Comparison of ENCODE assay signal across 16 cellular contexts in genomic region chr1:246572795-246573194, GRCh38. TPM values are rescaled to one million over a fixed set of nuclear protein-coding genes. Genes with fewer than 3 reads are reported as not detected.
DNase-seq lines count a peak whose midpoint lies in the region; ATAC-seq and TF ChIP-seq lines count a peak whose summit lies in the region.
"Had no signal": no experiment of that assay in that cellular context is flagged by ENCODE, and none has a peak within 500 bp of the region (broad histone marks: within the 10 kb centered on the region; RNA-seq: fewer than 3 reads in every experiment).

No MANE protein-coding gene starts in this region.

- no peaks in the 10 kb centered on the region for H3K9me3 ChIP-seq in CD4-positive, CD25-positive, alpha-beta regulatory T cell (ENCODE audit: control insufficient read depth in 2 of 2, low read length in 2 of 2)
- H3K9me3 ChIP-seq in endodermal cell (ENCODE audit: control insufficient read depth, low read length): no peaks in the 10 kb centered on the region
- H3K9me3 ChIP-seq: Caco-2 had no signal

- H3K27ac ChIP-seq in CD4-positive, CD25-positive, alpha-beta regulatory T cell (ENCODE audit: insufficient read depth, low read length, poor library complexity, severe bottlenecking): peak overlapping the region; percentile 94
- H3K27ac ChIP-seq in endodermal cell (ENCODE audit: low read depth, low read length): no peak overlapping the region

- H3K27me3 ChIP-seq in CD4-positive, CD25-positive, alpha-beta regulatory T cell (ENCODE audit: control insufficient read depth, insufficient read depth, low read length): no peaks in the 10 kb centered on the region
- no peaks in the 10 kb centered on the region for H3K27me3 ChIP-seq in endodermal cell (ENCODE audit: control insufficient read depth, insufficient read depth, low read length, poor library complexity, severe bottlenecking)

- DNase-seq in AML-193 (lab: John Stamatoyannopoulos, UW) (peak; percentile 16 to 38), T-cell (no peak), memory B cell (ENCODE audit: low spot score in 2 of 2) (no peak), endodermal cell (no peak), 8988T (no peak), LoVo (ENCODE audit: low spot score) (no peak)
- peak in 1 of 3 donors; percentile 42 for DNase-seq in CD4-positive, CD25-positive, alpha-beta regulatory T cell
- DNase-seq: Caco-2, cerebellar nuclear complex, H7, NCI-H1048, NCI-H524 treated with DMSO at 0.1 percent for 48 hours, retina, SHP77 treated with DMSO at 0.1 percent for 48 hours had no signal

- POLR2A ChIA-PET in T-cell (lab: Charles Lee): no interaction called here

- H3K4me3 ChIP-seq in CD4-positive, CD25-positive, alpha-beta regulatory T cell (ENCODE audit: low read depth, low read length): peak overlapping the region; percentile 97
- no peak overlapping the region for H3K4me3 ChIP-seq in endodermal cell (ENCODE audit: low read length)

- CTCF ChIA-PET in T-cell (lab: Charles Lee): no interaction called here

- H3K36me3 Mint-ChIP-seq in CD4-positive, CD25-positive, alpha-beta regulatory T cell: peaks cover 25% of the 10 kb centered on the region
- H3K36me3 Mint-ChIP-seq in T-cell (peaks cover 10% of the 10 kb centered on the region), memory B cell (peaks cover 8% of the 10 kb centered on the region), endodermal cell (ENCODE audit: low read depth) (peaks cover 4% of the 10 kb centered on the region)

- no peaks in the 10 kb centered on the region for H3K27me3 Mint-ChIP-seq in CD4-positive, CD25-positive, alpha-beta regulatory T cell
- no peaks in the 10 kb centered on the region for H3K27me3 Mint-ChIP-seq in T-cell
- H3K27me3 Mint-ChIP-seq in memory B cell: no peaks in the 10 kb centered on the region
- H3K27me3 Mint-ChIP-seq in endodermal cell (ENCODE audit: insufficient read depth): no peaks in the 10 kb centered on the region

- TF ChIP-seq CTCF in endodermal cell (conservative IDR thresholded peaks at IDR 0.05): no peak

- H3K36me3 ChIP-seq in CD4-positive, CD25-positive, alpha-beta regulatory T cell (ENCODE audit: control insufficient read depth, insufficient read depth, low read length): peaks cover 5% of the 10 kb centered on the region
- no peaks in the 10 kb centered on the region for H3K36me3 ChIP-seq in endodermal cell (ENCODE audit: control insufficient read depth, insufficient read depth, low read length)

- peaks cover 0 to 2% (median 0%) of the 10 kb centered on the region in 7 donors for H3K9me3 Mint-ChIP-seq in CD4-positive, CD25-positive, alpha-beta regulatory T cell
- H3K9me3 Mint-ChIP-seq in T-cell (no peaks in the 10 kb centered on the region), memory B cell (no peaks in the 10 kb centered on the region), endodermal cell (no peaks in the 10 kb centered on the region)

- H3K9ac ChIP-seq in endodermal cell (ENCODE audit: extremely low read depth, low read length, poor library complexity, severe bottlenecking): no peak overlapping the region

- ATAC-seq in CD4-positive, CD25-positive, alpha-beta regulatory T cell (ENCODE audit: low read depth in 2 of 2): no peak
- ATAC-seq in T-cell (replicated peaks in 1 of 4) (no peak), memory B cell (ENCODE audit: low read depth) (no peak), SK-N-SH treated with all-trans-retinoic acid at 6 μM for 48 hours (no peak)
- ATAC-seq: activated CD4-positive, CD25-positive, alpha-beta regulatory T cell treated with anti-CD3 and anti-CD28 coated beads, Interleukin-2, amount 50 U/mL, for 24 hours had no signal

- 94 to 100% methylated on average over 1 to 3 of the region's 3 CpGs for WGBS in endodermal cell (ENCODE audit: insufficient coverage in 1 of 2, insufficient read length in 1 of 2), 2 experiments

- H3K27ac Mint-ChIP-seq in CD4-positive, CD25-positive, alpha-beta regulatory T cell: peak overlapping the region; percentile 57 to 84 (median 75)
- peak overlapping the region; percentile 71 to 79 for H3K27ac Mint-ChIP-seq in T-cell
- H3K27ac Mint-ChIP-seq in memory B cell: peak overlapping the region; percentile 38
- H3K27ac Mint-ChIP-seq in endodermal cell: no peak overlapping the region

- peaks cover 84% of the 10 kb centered on the region for H3K4me1 ChIP-seq in CD4-positive, CD25-positive, alpha-beta regulatory T cell (ENCODE audit: control insufficient read depth, insufficient read depth, low read length, poor library complexity, severe bottlenecking)
- H3K4me1 ChIP-seq in endodermal cell (ENCODE audit: control insufficient read depth, insufficient read depth, low read length): no peaks in the 10 kb centered on the region

- H3K4me3 Mint-ChIP-seq in CD4-positive, CD25-positive, alpha-beta regulatory T cell: peak overlapping the region; percentile 73 to 80 (median 76)
- H3K4me3 Mint-ChIP-seq in T-cell (peak overlapping the region; percentile 28 to 71 (median 59)), memory B cell (no peak overlapping the region), endodermal cell (no peak overlapping the region)

- H3K4me1 Mint-ChIP-seq in CD4-positive, CD25-positive, alpha-beta regulatory T cell: peaks cover 18 to 76% (median 50%) of the 10 kb centered on the region in 4 donors
- H3K4me1 Mint-ChIP-seq in T-cell: peaks cover 76 to 81% (median 78%) of the 10 kb centered on the region in 3 donors
- H3K4me1 Mint-ChIP-seq in memory B cell: peaks cover 29% of the 10 kb centered on the region
- peaks cover 4% of the 10 kb centered on the region for H3K4me1 Mint-ChIP-seq in endodermal cell

TF ChIP-seq in SK-N-SH treated with all-trans-retinoic acid at 6 μM for 48 hours, 23 proteins besides CTCF, POLR2A, EP300 and RAD21:
- TF ChIP-seq OSR1 (CRISPR knock-in tag; IDR thresholded peaks at IDR 0.05): no peak
- TF ChIP-seq CSDC2 (CRISPR knock-in tag; IDR thresholded peaks at IDR 0.05): no peak

RNA-seq across cellular contexts. Expression of gene CNST, which starts 6.5 kb away (rescaled TPM):
- total RNA-seq in CD4-positive, CD25-positive, alpha-beta regulatory T cell: 115 TPM
- polyA plus RNA-seq in CD4-positive, CD25-positive, alpha-beta regulatory T cell: 10 to 100 TPM; 54.4 to 78.4 (median 62.6) TPM
- 10 to 100 TPM; 69.0 to 87.3 (median 74.4) TPM for total RNA-seq in T-cell
- total RNA-seq in endodermal cell: 10 to 100 TPM; 14.7 to 20.3 TPM
- polyA plus RNA-seq in endodermal cell (2013, experiment 1 of 2): 11.6 TPM
- 12.0 TPM for polyA plus RNA-seq in endodermal cell (2013, experiment 2 of 2)

RNA-seq across cellular contexts. Expression of gene TFB2M, which starts 6.7 kb away (rescaled TPM):
- 15.2 TPM for total RNA-seq in CD4-positive, CD25-positive, alpha-beta regulatory T cell
- 10 to 100 TPM; 15.4 to 21.8 (median 20.6) TPM for polyA plus RNA-seq in CD4-positive, CD25-positive, alpha-beta regulatory T cell
- total RNA-seq in T-cell (10 to 100 TPM in 3 of 5 donors, 1 to 10 TPM in 2; 8.5 to 11.8 (median 10.1) TPM), endodermal cell (10 to 100 TPM; 13.2 to 13.7 TPM)
- polyA plus RNA-seq in endodermal cell (2013, experiment 1 of 2): 14.2 TPM
- 14.4 TPM for polyA plus RNA-seq in endodermal cell (2013, experiment 2 of 2)

Comparison
In these comparisons a context has a peak if more than half of its experiments do, and no peak if none do; other contexts are left out.
1. DNase-seq: peak in AML-193 (2 of 2); none in T-cell (0 of 34), memory B cell (0 of 2), endodermal cell (single experiment), 8988T (single experiment) and LoVo (single experiment).
2. H3K4me3 Mint-ChIP-seq: peak in CD4-positive, CD25-positive, alpha-beta regulatory T cell (4 of 4) and T-cell (3 of 3); none in memory B cell (single experiment) and endodermal cell (single experiment).